13 cellular contexts compared by ENCODE assay signal in genomic region chr5:98779264-98779877, GRCh38. TPM values are rescaled to one million over a fixed set of nuclear protein-coding genes. Genes with fewer than 3 reads are reported as not detected.
DNase-seq lines count a peak whose midpoint lies in the region; ATAC-seq and TF ChIP-seq lines count a peak whose summit lies in the region.
"Had no signal": no experiment of that assay in that cellular context is flagged by ENCODE, and none has a peak within 500 bp of the region (broad histone marks: within the 10 kb centered on the region; RNA-seq: fewer than 3 reads in every experiment).

No MANE protein-coding gene starts in this region.

- H3K4me3 ChIP-seq in IMR-90 (ENCODE audit: insufficient read depth, low read depth, low read length) (peak overlapping the region; percentile 5; the same call in 1 of the 2 replicates), colonic mucosa (no peak overlapping the region), mucosa of descending colon (no peak overlapping the region), stomach (peak overlapping the region in 2 of 4 donors; percentile 19 to 25)
- H3K4me3 ChIP-seq: SJCRH30 had no signal

- no peak overlapping the region for H2BK15ac ChIP-seq in IMR-90 (ENCODE audit: low read depth, low read length)

- H4K91ac ChIP-seq in IMR-90 (ENCODE audit: insufficient read depth, low read depth, low read length) = no peak overlapping the region

- H3K18ac ChIP-seq in IMR-90 (ENCODE audit: low read depth, low read length) = no peak overlapping the region

- H3K4me2 ChIP-seq in IMR-90 (ENCODE audit: low read depth, low read length) = peak overlapping the region; percentile 57

- no peak for TF ChIP-seq RAD21 in IMR-90 (IDR thresholded peaks at IDR 0.05; ENCODE audit: low read length)

- H3K4ac ChIP-seq in IMR-90 (ENCODE audit: low read depth, low read length) = no peak overlapping the region

- no peak overlapping the region for H4K8ac ChIP-seq in IMR-90 (ENCODE audit: low read depth in 2 of 2, low read length in 2 of 2)

- CTCF ChIA-PET in IMR-90 (lab: Yijun Ruan, JAX) = no interaction called here

- WGBS in IMR-90 (ENCODE audit: extremely low coverage in 2 of 2, insufficient read length in 1 of 2), 2 experiments = 94% methylated on average over 5 of the region's 11 CpGs; no CpG with 5 or more reads in 1 of the 2 experiments
- WGBS in stomach, 5 donors = 24 to 76% (median 39%) methylated on average over 11 of the region's 11 CpGs

- H2AFZ ChIP-seq in IMR-90 (replicated peaks; ENCODE audit: low read length, poor library complexity) = no peak overlapping the region

- peak overlapping the region; percentile 32 for H3K14ac ChIP-seq in IMR-90 (replicated peaks; ENCODE audit: low read depth, low read length)

- peaks cover 0 to 26% of the 10 kb centered on the region in 2 experiments; a peak in 3 of 4 replicates for H3K79me1 ChIP-seq in IMR-90 (ENCODE audit: low read depth in 1 of 2, low read length in 2 of 2)

- H3K9me3 ChIP-seq in IMR-90 (ENCODE audit: control insufficient read depth, insufficient read depth, low read length) (no peaks in the 10 kb centered on the region), colonic mucosa (no peaks in the 10 kb centered on the region), mucosa of descending colon (no peaks in the 10 kb centered on the region), stomach (no peaks in the 10 kb centered on the region)
- H3K9me3 ChIP-seq: SJCRH30 had no signal

- no peak overlapping the region for H2BK20ac ChIP-seq in IMR-90 (ENCODE audit: low read depth, low read length)

- no TSS peak for BruUV-seq in IMR-90 (replicated peaks; lab: Mats Ljungman, UMichigan)

- TF ChIP-seq CTCF in IMR-90 (conservative IDR thresholded peaks at IDR 0.05; ENCODE audit: low read depth, low read length) (no peak), colonic mucosa (IDR thresholded peaks at IDR 0.05) (no peak), mucosa of descending colon (IDR thresholded peaks at IDR 0.05) (no peak), stomach (IDR thresholded peaks at IDR 0.05) (no peak)

- H2BK5ac ChIP-seq in IMR-90 (ENCODE audit: low read depth, low read length, poor library complexity, severe bottlenecking) = peak overlapping the region; percentile 15

- H3K36me3 ChIP-seq in IMR-90 (ENCODE audit: control insufficient read depth, insufficient read depth, low read length) (peaks cover 34% of the 10 kb centered on the region), colonic mucosa (no peaks in the 10 kb centered on the region), mucosa of descending colon (ENCODE audit: low read depth) (no peaks in the 10 kb centered on the region), stomach (peaks cover 5 to 27% (median 24%) of the 10 kb centered on the region in 4 donors)

- H2AK9ac ChIP-seq in IMR-90 (replicated peaks; ENCODE audit: low read depth, low read length, poor library complexity) = no peak overlapping the region

- POLR2A ChIA-PET in IMR-90 (lab: Charles Lee; ENCODE audit: unreplicated experiment) = no interaction called here

- H3K9ac ChIP-seq in IMR-90 (ENCODE audit: low read depth, low read length) (no peak overlapping the region), colonic mucosa (ENCODE audit: low read depth in 2 of 2, low read length in 2 of 2) (peak overlapping the region in 1 of 2 donors; percentile 46)

- no peak for TF ChIP-seq POLR2A in IMR-90 (IDR thresholded peaks at IDR 0.05; ENCODE audit: low read depth, low read length)
- no peak for TF ChIP-seq POLR2A in stomach (IDR thresholded peaks at IDR 0.05)

- dilution Hi-C loops in IMR-90 (cut with HindIII; ENCODE audit: low sequenced_read_pairs, unreplicated experiment) = no loop called here

- in situ Hi-C loops in IMR-90 (cut with MboI; ENCODE audit: low sequenced_read_pairs) = loop anchor here (10.0 to 25.0 kb wide), 2 partner anchors 1242 to 1595 kb away; partner anchors contain the start of gene RIOK2

- H3K9me1 ChIP-seq in IMR-90 (ENCODE audit: insufficient read depth, low read length) = peaks cover 23% of the 10 kb centered on the region

- no peak overlapping the region for H3K56ac ChIP-seq in IMR-90 (ENCODE audit: extremely low read depth, insufficient read depth, low read length)

- ATAC-seq in IMR-90 (ENCODE audit: low read depth) = no peak
- peak; percentile 72 for ATAC-seq in mucosa of descending colon
- no peak for ATAC-seq in GM21515 (IDR thresholded peaks at IDR 0.05; ENCODE audit: unreplicated experiment)
- ATAC-seq: activated CD4-positive, alpha-beta T cell treated with anti-CD3 and anti-CD28 coated beads for 36 hours had no signal

- 0 out of 2 replicates have a peak overlapping the region, but pooled peaks have one; percentile 11 for H2AK5ac ChIP-seq in IMR-90 (ENCODE audit: low read depth, low read length)

- H3K27me3 ChIP-seq in IMR-90 (ENCODE audit: control insufficient read depth, insufficient read depth, low read length) (no peaks in the 10 kb centered on the region), colonic mucosa (no peaks in the 10 kb centered on the region), stomach (no peaks in the 10 kb centered on the region)
- H3K27me3 ChIP-seq: SJCRH30 had no signal

- H3K23ac ChIP-seq in IMR-90 (ENCODE audit: low read depth, low read length) = no peak overlapping the region

- intact Hi-C loops in IMR-90 (cut with micrococcal nuclease) = loop anchor here (10.0 kb wide), 1 partner anchor 255 kb away; no protein-coding TSS in a partner anchor
- intact Hi-C loops in colonic mucosa (cut with DNase I) = no loop called here
- intact Hi-C loops in mucosa of descending colon (cut with DNase I, micrococcal nuclease) = no loop called here
- intact Hi-C loops in stomach (cut with DNase I; ENCODE audit: low total_unique reads) = no loop called here

- H3K4me1 ChIP-seq in IMR-90 (ENCODE audit: control insufficient read depth, insufficient read depth, low read length) (peaks cover 24% of the 10 kb centered on the region), colonic mucosa (no peaks in the 10 kb centered on the region), mucosa of descending colon (ENCODE audit: low read depth) (peaks cover 23% of the 10 kb centered on the region), stomach (peaks cover 51 to 94% (median 75%) of the 10 kb centered on the region in 4 donors)
- H3K4me1 ChIP-seq: SJCRH30 had no signal

- H4K5ac ChIP-seq in IMR-90 (ENCODE audit: low read depth, low read length) = peak overlapping the region; percentile 31; the same call in 1 of the 2 replicates

- no peak for DNase-seq in IMR-90
- peak; percentile 59 for DNase-seq in colonic mucosa
- DNase-seq in mucosa of descending colon = peak in 2 of 3 donors; percentile 59 to 61
- peak; percentile 72 for DNase-seq in stomach
- DNase-seq in amygdala (lab: John Stamatoyannopoulos, UW) = no peak
- DNase-seq in DMS114 treated with DMSO at 0.1 percent for 48 hours (lab: John Stamatoyannopoulos, UW; ENCODE audit: unreplicated experiment) = no peak
- DNase-seq: activated CD4-positive, alpha-beta T cell treated with anti-CD3 and anti-CD28 coated beads for 36 hours; activated CD8-positive, alpha-beta memory T cell treated with anti-CD3 and anti-CD28 coated beads, Interleukin-2, amount 50 U/mL, for 4 hours; activated naive CD4-positive, alpha-beta T cell treated with Interleukin-2 at 50 U/mL for 16 hours; MV-4-11; NCI-H2029; SJCRH30 had no signal

- no peak overlapping the region for H2BK120ac ChIP-seq in IMR-90 (ENCODE audit: low read depth, low read length)

- H3K27ac ChIP-seq in IMR-90 (ENCODE audit: insufficient read depth, low read length) = peak overlapping the region; percentile 4; the same call in 1 of the 2 replicates
- H3K27ac ChIP-seq in colonic mucosa = peak overlapping the region; percentile 9
- H3K27ac ChIP-seq in stomach = peak overlapping the region; percentile 45 to 97 (median 58)
- H3K27ac ChIP-seq: SJCRH30 had no signal

- TF ChIP-seq EP300 in stomach (IDR thresholded peaks at IDR 0.05) = no peak

- peaks cover 96% of the 10 kb centered on the region for H4K20me1 ChIP-seq in IMR-90 (ENCODE audit: insufficient read depth, low read length)

TF ChIP-seq in IMR-90, 13 proteins besides CTCF, POLR2A, EP300 and RAD21:
- TF ChIP-seq FOS (IDR thresholded peaks at IDR 0.05; ENCODE audit: low read depth, low read length) (no peak), USF2 (IDR thresholded peaks at IDR 0.05; ENCODE audit: low read depth, low read length) (no peak), ELK1 (IDR thresholded peaks at IDR 0.05; ENCODE audit: borderline replicate concordance, low read depth, low read length) (no peak), CHD1 (IDR thresholded peaks at IDR 0.05; ENCODE audit: low read depth, low read length) (no peak), SMC3 (IDR thresholded peaks at IDR 0.05; ENCODE audit: low read depth, low read length) (no peak)

RNA-seq across cellular contexts. Expression of gene RGMB, which starts 5.9 kb away (rescaled TPM):
- total RNA-seq in IMR-90 (2012; rRNA removed) (74.4 and 83.0 TPM in 2 replicates), colonic mucosa (10 to 100 TPM; 67.7 to 69.6 TPM), mucosa of descending colon (10 to 100 TPM; 38.2 to 76.6 (median 60.7) TPM), stomach (100 to 1,000 TPM in 1 of 5 donors, 10 to 100 TPM in 4; 48.3 to 215 (median 79.9) TPM)
- polyA plus RNA-seq in IMR-90 (2012; rRNA removed) (128 and 129 TPM in 2 replicates), stomach (10 to 100 TPM in 2 of 3 donors, 1 to 10 TPM in 1; 8.4 to 14.2 (median 13.7) TPM)
- polyA plus RNA-seq in IMR-90 (2012; cell fraction: cytosol; rRNA removed) = 104 and 165 TPM in 2 replicates
- polyA plus RNA-seq in IMR-90 (2012; cell fraction: nucleus; rRNA removed; ENCODE audit: low replicate concordance) = 301 and 527 TPM in 2 replicates

Comparison
In these comparisons a context has a peak if more than half of its experiments do, and no peak if none do; other contexts are left out.
1. DNase-seq: peak in colonic mucosa (single experiment), mucosa of descending colon (2 of 3) and stomach (single experiment); none in IMR-90 (single experiment), amygdala (0 of 56) and DMS114 treated with DMSO at 0.1 percent for 48 hours (single experiment).
2. H3K27ac ChIP-seq: peak in every context shown above with its lines; median percentile 58 in stomach; 9 in colonic mucosa; 4 in IMR-90.